ENCODE assay signal across 8 cellular contexts in genomic region chr11:10293423-10294288, GRCh38.
A peak's percentile ranks its signal among the peaks of the same experiment; 100 is the strongest.
DNase-seq lines count a peak whose midpoint lies in the region; ATAC-seq lines count a peak whose summit lies in the region.

Gene SBF2 (minus strand): TSS chr11:10294219. CDS start chr11:10294069, 150 bp downstream.

- peak; percentile 88 for DNase-seq in DMS 273 (lab: John Stamatoyannopoulos, UW; ENCODE audit: unreplicated experiment)
- no peak for DNase-seq in DMS 273 treated with DMSO at 0.1 percent for 48 hours (lab: John Stamatoyannopoulos, UW)
- peak; percentile 57 for DNase-seq in NOMO-1 treated with DMSO at 0.1 percent for 48 hours (lab: John Stamatoyannopoulos, UW; ENCODE audit: unreplicated experiment)
- peak; percentile 85 for DNase-seq in activated T-cell treated with anti-CD3 and anti-CD28 coated beads, Interleukin-2, amount 50 U/mL, for 1 hour
- DNase-seq in epithelial cell of prostate (ENCODE audit: low read depth, low spot score), result no peak
- peak; percentile 74 for DNase-seq in middle frontal gyrus (ENCODE audit: extremely low spot score, low spot score)
- peak; percentile 66 to 74 for DNase-seq in stimulated activated CD8-positive, alpha-beta memory T cell treated with anti-CD3 and anti-CD28 coated beads, Interleukin-15, amount 100 ng/mL, for 48 hours (ENCODE audit: low read depth in 2 of 2)

- peak; percentile 42 for ATAC-seq in HG03175 (IDR thresholded peaks at IDR 0.05; ENCODE audit: unreplicated experiment)

- peak within 1 kb of the TSS; percentile 92 for H3K27ac ChIP-seq in epithelial cell of prostate

Comparison
In these comparisons a context has a peak if more than half of its experiments do, and no peak if none do; other contexts are left out.
1. DNase-seq: peak in DMS 273 (single experiment), NOMO-1 treated with DMSO at 0.1 percent for 48 hours (single experiment), activated T-cell treated with anti-CD3 and anti-CD28 coated beads, Interleukin-2, amount 50 U/mL, for 1 hour (single experiment), middle frontal gyrus (single experiment) and stimulated activated CD8-positive, alpha-beta memory T cell treated with anti-CD3 and anti-CD28 coated beads, Interleukin-15, amount 100 ng/mL, for 48 hours (2 of 2); none in DMS 273 treated with DMSO at 0.1 percent for 48 hours (single experiment) and epithelial cell of prostate (single experiment).